In genomic region chr19:18389095-18389735, GRCh38 we compare ENCODE assay signal across 2 cellular contexts.
TF ChIP-seq lines count a peak whose summit lies in the region.

No MANE protein-coding gene starts in this region.

TF ChIP-seq in SK-N-SH, 30 proteins besides CTCF, POLR2A, EP300 and RAD21 (continued from another document):
- TF ChIP-seq USF2 (IDR thresholded peaks at IDR 0.05; ENCODE audit: borderline replicate concordance, low read depth, low read length) = no peak
- no peak for TF ChIP-seq SIN3A (IDR thresholded peaks at IDR 0.05; ENCODE audit: borderline replicate concordance, low read depth, low read length)
- no peak for TF ChIP-seq TAF1 (IDR thresholded peaks at IDR 0.05; ENCODE audit: borderline replicate concordance, low read depth, low read length)
- no peak for TF ChIP-seq GABPA (IDR thresholded peaks at IDR 0.05; ENCODE audit: low read depth)
- TF ChIP-seq MAX (IDR thresholded peaks at IDR 0.05; ENCODE audit: low read depth) = no peak
- TF ChIP-seq GATA2 (CRISPR knock-in tag; IDR thresholded peaks at IDR 0.05) = no peak
- no peak for TF ChIP-seq TEAD4 (IDR thresholded peaks at IDR 0.05; ENCODE audit: borderline replicate concordance, insufficient read depth)
- no peak for TF ChIP-seq EZH2phosphoT487 (IDR thresholded peaks at IDR 0.05; ENCODE audit: borderline replicate concordance, low read depth)
- TF ChIP-seq MEF2A (IDR thresholded peaks at IDR 0.05; ENCODE audit: borderline replicate concordance, low read depth) = no peak
- TF ChIP-seq REST (IDR thresholded peaks at IDR 0.05; ENCODE audit: low read depth, low read length) = no peak
- no peak for TF ChIP-seq NRF1 (IDR thresholded peaks at IDR 0.05; ENCODE audit: low read depth, low read length)
- TF ChIP-seq NFIC (IDR thresholded peaks at IDR 0.05; ENCODE audit: borderline replicate concordance) = no peak
- no peak for TF ChIP-seq PBX3 (IDR thresholded peaks at IDR 0.05)
- no peak for TF ChIP-seq USF1 (IDR thresholded peaks at IDR 0.05; ENCODE audit: borderline replicate concordance, low read depth)
- no peak for TF ChIP-seq FOXJ3 (CRISPR knock-in tag; IDR thresholded peaks at IDR 0.05)

TF ChIP-seq in SK-N-SH treated with all-trans-retinoic acid at 6 μM for 48 hours, 23 proteins besides CTCF, POLR2A, EP300 and RAD21 (continued from another document):
- TF ChIP-seq TSHZ2 (CRISPR knock-in tag; IDR thresholded peaks at IDR 0.05) (no peak), BACH2 (CRISPR knock-in tag; IDR thresholded peaks at IDR 0.05; ENCODE audit: borderline replicate concordance) (no peak), CREB5 (CRISPR knock-in tag; IDR thresholded peaks at IDR 0.05; ENCODE audit: low read depth) (no peak), ARNTL (CRISPR knock-in tag; IDR thresholded peaks at IDR 0.05; ENCODE audit: borderline replicate concordance, low read depth) (no peak), POU6F1 (CRISPR knock-in tag; IDR thresholded peaks at IDR 0.05; ENCODE audit: borderline replicate concordance, low read depth) (no peak), ISL1 (CRISPR knock-in tag; IDR thresholded peaks at IDR 0.05) (no peak)
